In the genomic region with DNA sequence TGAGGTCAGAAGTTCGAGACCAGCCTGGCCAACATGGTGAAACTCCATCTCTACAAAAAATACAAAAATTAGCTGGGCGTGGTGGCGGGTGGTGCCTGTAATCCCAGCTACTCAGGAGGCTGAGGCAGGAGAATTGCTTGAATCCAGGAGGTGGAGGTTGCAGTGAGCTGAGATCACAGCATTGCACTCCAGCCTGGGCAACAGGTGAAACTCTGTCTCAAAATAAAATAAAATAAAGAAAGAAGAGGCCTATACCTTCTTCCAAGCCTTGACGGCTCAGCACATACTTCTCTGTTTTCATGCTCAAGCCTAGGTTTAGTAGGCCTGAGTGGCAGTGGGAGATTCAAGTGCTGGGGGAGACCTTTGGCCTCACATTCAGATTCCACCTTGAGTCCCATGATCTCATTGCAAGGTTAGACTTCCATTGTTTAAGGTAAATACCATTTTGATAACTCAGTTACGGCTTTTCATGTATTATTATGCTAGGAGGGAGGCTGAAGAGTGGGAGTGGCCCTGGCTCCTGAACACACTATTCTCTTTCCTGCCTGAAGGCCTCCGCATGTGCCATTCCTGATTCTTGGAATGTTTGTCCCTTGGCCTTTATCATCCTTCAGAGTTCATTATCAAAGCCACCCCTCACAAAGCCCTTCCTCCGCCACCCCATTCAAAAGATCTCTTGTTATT, we compare ENCODE assay signal across 16 cellular contexts. TPM values are rescaled to one million over a fixed set of nuclear protein-coding genes. Genes with fewer than 3 reads are reported as not detected.
DNase-seq lines count a peak whose midpoint lies in the region; ATAC-seq and TF ChIP-seq lines count a peak whose summit lies in the region.
"Had no signal": no experiment of that assay in that cellular context is flagged by ENCODE, and none has a peak within 500 bp of the region (broad histone marks: within the 10 kb centered on the region; RNA-seq: fewer than 3 reads in every experiment).

No MANE protein-coding gene starts in this region.

- H4K91ac ChIP-seq in H9 (ENCODE audit: insufficient read length, low read depth, low read length), result no peak overlapping the region

- H3K18ac ChIP-seq in H9 (ENCODE audit: insufficient read length, low read depth, low read length), result peak overlapping the region; percentile 50

- H2BK120ac ChIP-seq in H9 (ENCODE audit: low read depth, low read length, poor library complexity, severe bottlenecking), result no peak overlapping the region

- H3K4me1 ChIP-seq in CD4-positive, CD25-positive, alpha-beta regulatory T cell (ENCODE audit: control insufficient read depth, insufficient read depth, low read length, poor library complexity, severe bottlenecking), result peaks cover 18% of the 10 kb centered on the region
- H3K4me1 ChIP-seq in H9 (ENCODE audit: insufficient read depth, low read length), result peaks cover 9% of the 10 kb centered on the region; the same call in 1 of the 2 replicates

- no peak overlapping the region for H3K4ac ChIP-seq in H9 (ENCODE audit: low read depth, low read length)

- peak overlapping the region; percentile 3 for H2AK5ac ChIP-seq in H9 (ENCODE audit: insufficient read length, low read length)

- H3K23me2 ChIP-seq in H9 (ENCODE audit: insufficient read length, low read depth, low read length, poor library complexity, severe bottlenecking), result peaks cover 11% of the 10 kb centered on the region

- H3K27ac ChIP-seq in CD4-positive, CD25-positive, alpha-beta regulatory T cell (ENCODE audit: insufficient read depth, low read length, poor library complexity, severe bottlenecking), result no peak overlapping the region
- H3K27ac ChIP-seq in H9 (ENCODE audit: insufficient read length, low read depth, low read length), result no peak overlapping the region

- peaks cover 0 to under 1% (median 0%) of the 10 kb centered on the region in 7 donors for H3K9me3 Mint-ChIP-seq in CD4-positive, CD25-positive, alpha-beta regulatory T cell
- H3K9me3 Mint-ChIP-seq in H9, result no peaks in the 10 kb centered on the region; a peak in 3 of 5 replicates
- H3K9me3 Mint-ChIP-seq in activated T-helper 2 cell treated with anti-CD3 and anti-CD28 coated beads, Interferon-gamma antibody, Interleukin-2, Interleukin-4, amounts not matched to agents 10 μg/mL and 5 μg/mL and 100 μg/mL, durations not matched to agents 14 hours and 24 hours and 36 hours, result no peaks in the 10 kb centered on the region
- H3K9me3 Mint-ChIP-seq in nephron, result no peaks in the 10 kb centered on the region
- H3K9me3 Mint-ChIP-seq: activated naive CD4-positive, alpha-beta T cell treated with anti-CD3 and anti-CD28 coated beads, Interleukin-2, amount 50 U/mL, for 72 hours; central memory CD8-positive, alpha-beta T cell had no signal

- H3K27me3 Mint-ChIP-seq in CD4-positive, CD25-positive, alpha-beta regulatory T cell, result peaks cover 16% of the 10 kb centered on the region
- H3K27me3 Mint-ChIP-seq in H9 (ENCODE audit: low read depth) (0 out of 2 replicates have a peak, but pooled peaks cover 3% of the 10 kb centered on the region), nephron (ENCODE audit: low read depth) (peaks cover 8% of the 10 kb centered on the region)
- no peaks in the 10 kb centered on the region for H3K27me3 Mint-ChIP-seq in activated T-helper 2 cell treated with anti-CD3 and anti-CD28 coated beads, Interferon-gamma antibody, Interleukin-2, Interleukin-4, amounts not matched to agents 10 μg/mL and 5 μg/mL and 100 μg/mL, durations not matched to agents 14 hours and 24 hours and 36 hours (ENCODE audit: low read depth)

- no peak overlapping the region for H3K23ac ChIP-seq in H9 (ENCODE audit: insufficient read length, low read depth, low read length)

- H3K79me2 ChIP-seq in H9 (ENCODE audit: insufficient read depth, low read length), result peaks cover 24% of the 10 kb centered on the region; the same call in 1 of the 2 replicates

- H4K8ac ChIP-seq in H9 (replicated peaks; ENCODE audit: insufficient read length, low read depth, low read length), result no peak overlapping the region

- no peak overlapping the region for H2BK15ac ChIP-seq in H9 (ENCODE audit: low read depth, low read length)

- H3K9ac ChIP-seq in H9 (ENCODE audit: extremely low read depth, insufficient read length, low read length), result no peak overlapping the region

- no peaks in the 10 kb centered on the region for H3K27me3 ChIP-seq in CD4-positive, CD25-positive, alpha-beta regulatory T cell (ENCODE audit: control insufficient read depth, insufficient read depth, low read length)
- no peaks in the 10 kb centered on the region for H3K27me3 ChIP-seq in H9 (ENCODE audit: insufficient read depth, low read length)
- H3K27me3 ChIP-seq: pancreas had no signal

- H2BK12ac ChIP-seq in H9 (ENCODE audit: insufficient read length, low read depth, low read length), result no peak overlapping the region

- no CpG with 5 or more reads among the region's 7 CpGs for WGBS in H9 (ENCODE audit: extremely low coverage, insufficient read length, low lambda C conversion rate)

- H2AFZ ChIP-seq in H9 (ENCODE audit: low read length), result no peak overlapping the region

- intact Hi-C loops in activated T-helper 2 cell treated with anti-CD3 and anti-CD28 coated beads, Interferon-gamma antibody, Interleukin-2, Interleukin-4, amounts not matched to agents 10 μg/mL and 5 μg/mL and 100 μg/mL, durations not matched to agents 14 hours and 24 hours and 36 hours (cut with micrococcal nuclease), result no loop called here

- H2BK5ac ChIP-seq in H9 (ENCODE audit: insufficient read length, low read length), result no peak overlapping the region

- TF ChIP-seq CTCF in H9 (conservative IDR thresholded peaks at IDR 0.05) (no peak), nephron (IDR thresholded peaks at IDR 0.05; ENCODE audit: unreplicated experiment in 3 of 3) (no peak)

- H2BK20ac ChIP-seq in H9 (ENCODE audit: low read depth, low read length, poor library complexity, severe bottlenecking), result no peak overlapping the region

- H4K20me1 ChIP-seq in H9 (ENCODE audit: control insufficient read depth, insufficient read depth, insufficient read length), result no peaks in the 10 kb centered on the region

- H3K4me2 ChIP-seq in H9 (ENCODE audit: insufficient read depth, insufficient read length, low read length), result no peak overlapping the region

- no peaks in the 10 kb centered on the region for H3K9me3 ChIP-seq in CD4-positive, CD25-positive, alpha-beta regulatory T cell (ENCODE audit: control insufficient read depth in 2 of 2, low read length in 2 of 2)
- no peaks in the 10 kb centered on the region for H3K9me3 ChIP-seq in H9 (ENCODE audit: control insufficient read depth, low read depth, low read length)
- H3K9me3 ChIP-seq: pancreas, spleen had no signal

- no peaks in the 10 kb centered on the region for H3K36me3 ChIP-seq in CD4-positive, CD25-positive, alpha-beta regulatory T cell (ENCODE audit: control insufficient read depth, insufficient read depth, low read length)
- H3K36me3 ChIP-seq: pancreas, spleen had no signal

- no peak overlapping the region for H3K56ac ChIP-seq in H9 (ENCODE audit: insufficient read length, low read depth, low read length)

- H3K79me1 ChIP-seq in H9 (ENCODE audit: insufficient read depth, low read depth, low read length, poor library complexity, severe bottlenecking), result peaks cover 6% of the 10 kb centered on the region

- no peak overlapping the region for H3K4me3 ChIP-seq in CD4-positive, CD25-positive, alpha-beta regulatory T cell (ENCODE audit: low read depth, low read length)
- H3K4me3 ChIP-seq: pancreas had no signal

- peaks cover 0 to 35% (median 18%) of the 10 kb centered on the region in 4 donors for H3K4me1 Mint-ChIP-seq in CD4-positive, CD25-positive, alpha-beta regulatory T cell
- peaks cover 35 to 41% of the 10 kb centered on the region in 2 experiments for H3K4me1 Mint-ChIP-seq in H9
- H3K4me1 Mint-ChIP-seq in activated T-helper 2 cell treated with anti-CD3 and anti-CD28 coated beads, Interferon-gamma antibody, Interleukin-2, Interleukin-4, amounts not matched to agents 10 μg/mL and 5 μg/mL and 100 μg/mL, durations not matched to agents 14 hours and 24 hours and 36 hours (ENCODE audit: low read depth), result peaks cover 44% of the 10 kb centered on the region
- peaks cover 40% of the 10 kb centered on the region for H3K4me1 Mint-ChIP-seq in nephron

- no peaks in the 10 kb centered on the region for H3K36me3 Mint-ChIP-seq in CD4-positive, CD25-positive, alpha-beta regulatory T cell
- H3K36me3 Mint-ChIP-seq in H9 (ENCODE audit: insufficient read depth in 1 of 3, low read depth in 3 of 3), result peaks cover 0 to 7% (median 2%) of the 10 kb centered on the region in 3 experiments; a peak in 3 of 7 replicates
- peaks cover 10% of the 10 kb centered on the region for H3K36me3 Mint-ChIP-seq in activated T-helper 2 cell treated with anti-CD3 and anti-CD28 coated beads, Interferon-gamma antibody, Interleukin-2, Interleukin-4, amounts not matched to agents 10 μg/mL and 5 μg/mL and 100 μg/mL, durations not matched to agents 14 hours and 24 hours and 36 hours (ENCODE audit: low read depth)
- no peaks in the 10 kb centered on the region for H3K36me3 Mint-ChIP-seq in nephron (ENCODE audit: low read depth)

- no peak overlapping the region for H3K14ac ChIP-seq in H9 (ENCODE audit: insufficient read depth, low read length)

- peak overlapping the region in 3 of 4 donors; percentile 29 to 82 (median 57) for H3K4me3 Mint-ChIP-seq in CD4-positive, CD25-positive, alpha-beta regulatory T cell
- H3K4me3 Mint-ChIP-seq in H9 (peak overlapping the region in 1 of 2 experiments; percentile 61; a peak in 1 of 5 replicates), nephron (peak overlapping the region; percentile 67 to 78 (median 69))
- peak overlapping the region; percentile 68 for H3K4me3 Mint-ChIP-seq in activated T-helper 2 cell treated with anti-CD3 and anti-CD28 coated beads, Interferon-gamma antibody, Interleukin-2, Interleukin-4, amounts not matched to agents 10 μg/mL and 5 μg/mL and 100 μg/mL, durations not matched to agents 14 hours and 24 hours and 36 hours (ENCODE audit: low read depth)

- ATAC-seq in CD4-positive, CD25-positive, alpha-beta regulatory T cell (ENCODE audit: low read depth in 2 of 2), result no peak
- ATAC-seq: pancreas had no signal

- H4K5ac ChIP-seq in H9 (ENCODE audit: insufficient read length, low read depth, low read length), result no peak overlapping the region

- H3T11ph ChIP-seq in H9 (ENCODE audit: low read length), result no peak overlapping the region

- DNase-seq in CD4-positive, CD25-positive, alpha-beta regulatory T cell, result no peak
- DNase-seq in H9 (no peak), HuH-7 (ENCODE audit: low spot score) (no peak), pons (ENCODE audit: low spot score) (no peak), NCI-H187 treated with DMSO at 0.1 percent for 48 hours (lab: John Stamatoyannopoulos, UW) (no peak)
- DNase-seq in activated T-helper 2 cell treated with anti-CD3 and anti-CD28 coated beads, Interferon-gamma antibody, Interleukin-2, Interleukin-4, amounts not matched to agents 10 μg/mL and 5 μg/mL and 100 μg/mL, durations not matched to agents 14 hours and 24 hours and 36 hours (ENCODE audit: low spot score), result no peak
- DNase-seq: C1 segment of cervical spinal cord; EL; midbrain; NK-92 treated with Interleukin-12 subunit alpha and Interleukin-12 subunit beta, amount 100 ng/mL, for 24 hours; pancreas; spleen had no signal

- H3K27ac Mint-ChIP-seq in CD4-positive, CD25-positive, alpha-beta regulatory T cell, result no peak overlapping the region
- peak overlapping the region; percentile 38 to 80 (median 78); a peak in 6 of 7 replicates for H3K27ac Mint-ChIP-seq in H9
- peak overlapping the region; percentile 98 for H3K27ac Mint-ChIP-seq in activated T-helper 2 cell treated with anti-CD3 and anti-CD28 coated beads, Interferon-gamma antibody, Interleukin-2, Interleukin-4, amounts not matched to agents 10 μg/mL and 5 μg/mL and 100 μg/mL, durations not matched to agents 14 hours and 24 hours and 36 hours
- peak overlapping the region; percentile 29 to 79 (median 34) for H3K27ac Mint-ChIP-seq in nephron

RNA-seq across cellular contexts. Expression of a gene that starts 1.6 kb away (rescaled TPM):
- 15.6 TPM for total RNA-seq in CD4-positive, CD25-positive, alpha-beta regulatory T cell
- 10 to 100 TPM; 36.0 to 70.4 (median 53.5) TPM for polyA plus RNA-seq in CD4-positive, CD25-positive, alpha-beta regulatory T cell
- total RNA-seq in H9 (2021), result 283 and 287 TPM in 2 replicates
- total RNA-seq in activated T-helper 2 cell treated with anti-CD3 and anti-CD28 coated beads, Interferon-gamma antibody, Interleukin-2, Interleukin-4, amounts not matched to agents 10 μg/mL and 5 μg/mL and 100 μg/mL, durations not matched to agents 14 hours and 24 hours and 36 hours, result 161 and 165 TPM in 2 replicates

RNA-seq across cellular contexts. Expression of a gene that starts 6.6 kb away (rescaled TPM):
- 1.2 TPM for total RNA-seq in CD4-positive, CD25-positive, alpha-beta regulatory T cell
- polyA plus RNA-seq in CD4-positive, CD25-positive, alpha-beta regulatory T cell, result not detected
- 18.3 and 19.6 TPM in 2 replicates for total RNA-seq in H9 (2021)
- 98.7 and 98.9 TPM in 2 replicates for total RNA-seq in activated T-helper 2 cell treated with anti-CD3 and anti-CD28 coated beads, Interferon-gamma antibody, Interleukin-2, Interleukin-4, amounts not matched to agents 10 μg/mL and 5 μg/mL and 100 μg/mL, durations not matched to agents 14 hours and 24 hours and 36 hours
- total RNA-seq: GM12878 had no signal
- polyA plus RNA-seq: GM12878 had no signal

RNA-seq across cellular contexts. Expression of a gene that starts 38.7 kb away (rescaled TPM):
- not detected for total RNA-seq in CD4-positive, CD25-positive, alpha-beta regulatory T cell
- not detected for polyA plus RNA-seq in CD4-positive, CD25-positive, alpha-beta regulatory T cell
- 12.0 and 13.1 TPM in 2 replicates for total RNA-seq in H9 (2021)
- total RNA-seq in activated T-helper 2 cell treated with anti-CD3 and anti-CD28 coated beads, Interferon-gamma antibody, Interleukin-2, Interleukin-4, amounts not matched to agents 10 μg/mL and 5 μg/mL and 100 μg/mL, durations not matched to agents 14 hours and 24 hours and 36 hours, result 3.2 and 3.4 TPM in 2 replicates
- total RNA-seq: spleen had no signal

RNA-seq across cellular contexts. Expression of a gene that starts 41.3 kb away (rescaled TPM):
- total RNA-seq in CD4-positive, CD25-positive, alpha-beta regulatory T cell, result not detected
- not detected for polyA plus RNA-seq in CD4-positive, CD25-positive, alpha-beta regulatory T cell
- total RNA-seq in H9 (2021), result 1.2 TPM in 1 of 2 replicates, not detected in the other
- total RNA-seq in activated T-helper 2 cell treated with anti-CD3 and anti-CD28 coated beads, Interferon-gamma antibody, Interleukin-2, Interleukin-4, amounts not matched to agents 10 μg/mL and 5 μg/mL and 100 μg/mL, durations not matched to agents 14 hours and 24 hours and 36 hours, result 2.0 TPM in 1 of 2 replicates, not detected in the other
- total RNA-seq: activated naive CD4-positive, alpha-beta T cell treated with anti-CD3 and anti-CD28 coated beads, Interleukin-2, amount 50 U/mL, for 72 hours had no signal

RNA-seq across cellular contexts. Expression of a gene that starts 53.0 kb away (rescaled TPM):
- 22.9 TPM for total RNA-seq in CD4-positive, CD25-positive, alpha-beta regulatory T cell
- 10 to 100 TPM; 34.4 to 47.7 (median 36.8) TPM for polyA plus RNA-seq in CD4-positive, CD25-positive, alpha-beta regulatory T cell
- total RNA-seq in H9 (2021), result 73.2 and 77.4 TPM in 2 replicates
- total RNA-seq in activated T-helper 2 cell treated with anti-CD3 and anti-CD28 coated beads, Interferon-gamma antibody, Interleukin-2, Interleukin-4, amounts not matched to agents 10 μg/mL and 5 μg/mL and 100 μg/mL, durations not matched to agents 14 hours and 24 hours and 36 hours, result 106 and 114 TPM in 2 replicates

Comparison
In these comparisons a context has a peak if more than half of its experiments do, and no peak if none do; other contexts are left out.
1. H3K27ac Mint-ChIP-seq: peak in H9 (3 of 3), activated T-helper 2 cell treated with anti-CD3 and anti-CD28 coated beads, Interferon-gamma antibody, Interleukin-2, Interleukin-4, amounts not matched to agents 10 μg/mL and 5 μg/mL and 100 μg/mL, durations not matched to agents 14 hours and 24 hours and 36 hours (single experiment) and nephron (3 of 3); none in CD4-positive, CD25-positive, alpha-beta regulatory T cell (0 of 3).